In genomic region chr3:23590424-23590823, GRCh38 we compare ENCODE assay signal across 15 cellular contexts.
"Had no signal": no experiment of that assay in that cellular context is flagged by ENCODE, and none has a peak within 500 bp of the region (broad histone marks: within the 10 kb centered on the region; RNA-seq: fewer than 3 reads in every experiment).

No MANE protein-coding gene starts in this region.

- H3K9ac ChIP-seq: parathyroid adenoma had no signal

- H3K79me2 ChIP-seq: parathyroid adenoma had no signal

- H3K36me3 ChIP-seq: adrenal gland, gastrocnemius medialis, heart right ventricle, vagina had no signal

- H3K27ac ChIP-seq: adrenal gland, gastrocnemius medialis, parathyroid adenoma, tibial artery, vagina had no signal

- H3K4me3 ChIP-seq: adrenal gland, gastrocnemius medialis, heart right ventricle, tibial artery, vagina had no signal

- DNase-seq: activated B cell treated with CpG ODN at 0.5 μM for 24 hours; activated CD4-positive, alpha-beta T cell treated with anti-CD3 and anti-CD28 coated beads, Interleukin-2, amount 10 ng/mL, durations not matched to agents 7 days and 5 days; activated CD8-positive, alpha-beta memory T cell treated with anti-CD3 and anti-CD28 coated beads for 24 hours; activated naive CD4-positive, alpha-beta T cell treated with anti-CD3 and anti-CD28 coated beads, Interleukin-2, amount 50 U/mL, for 16 hours; activated T-cell treated with anti-CD3 and anti-CD28 coated beads for 4 hours; adrenal gland; central memory CD4-positive, alpha-beta T cell; cortex of kidney; effector CD8-positive, alpha-beta T cell; gastrocnemius medialis; heart right ventricle; small intestine; tibial artery had no signal

- H3K4me1 ChIP-seq: adrenal gland, parathyroid adenoma, tibial artery, vagina had no signal

- H3K27me3 ChIP-seq: adrenal gland, gastrocnemius medialis, heart right ventricle, tibial artery, vagina had no signal

- H3K9me3 ChIP-seq: adrenal gland, gastrocnemius medialis, heart right ventricle, tibial artery, vagina had no signal

- H2AFZ ChIP-seq: parathyroid adenoma had no signal

- ATAC-seq: gastrocnemius medialis had no signal
